In the genomic region with DNA sequence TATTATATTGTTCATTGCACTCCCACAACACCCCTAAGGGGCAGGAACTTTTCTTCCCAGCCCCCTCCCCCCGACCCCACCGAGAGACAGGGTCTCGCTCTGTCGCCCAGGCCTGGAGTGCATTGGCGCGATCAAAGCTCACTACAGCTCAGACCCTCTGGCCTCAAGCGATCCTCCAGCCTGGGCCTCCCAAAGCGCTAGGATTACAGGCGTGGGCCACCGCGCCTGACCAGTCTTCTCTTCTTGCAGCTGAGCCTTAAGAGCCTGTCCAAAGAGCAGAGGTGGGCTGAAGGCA, we compare ENCODE assay signal across 1 cellular context.
TF ChIP-seq lines count a peak whose summit lies in the region.

No MANE protein-coding gene starts in this region.

TF ChIP-seq in HepG2, 621 proteins besides CTCF, POLR2A, EP300 and RAD21 (continues in another document):
- TF ChIP-seq RARG (CRISPR knock-in tag; IDR thresholded peaks at IDR 0.05; ENCODE audit: low read depth) (no peak), ZNF343 (CRISPR knock-in tag; IDR thresholded peaks at IDR 0.05) (no peak), FOSL1 (CRISPR knock-in tag; IDR thresholded peaks at IDR 0.05; ENCODE audit: borderline replicate concordance) (no peak), POLR2AphosphoS5 (IDR thresholded peaks at IDR 0.05; ENCODE audit: low read depth, low read length) (peak; percentile 72), ZNF749 (CRISPR knock-in tag; IDR thresholded peaks at IDR 0.05; ENCODE audit: borderline replicate concordance) (no peak), ESRRA (CRISPR knock-in tag; IDR thresholded peaks at IDR 0.05; ENCODE audit: low read depth) (no peak), NCOA5 (CRISPR knock-in tag; IDR thresholded peaks at IDR 0.05) (no peak), U2AF2 (IDR thresholded peaks at IDR 0.05; ENCODE audit: low read depth, low read length) (no peak), HOXA3 (CRISPR knock-in tag; IDR thresholded peaks at IDR 0.05) (peak; percentile 10; the same call in 1 of the 2 replicates), ZFX (CRISPR knock-in tag; IDR thresholded peaks at IDR 0.05; ENCODE audit: low read depth) (peak; percentile 82), POLR2G (IDR thresholded peaks at IDR 0.05; ENCODE audit: low read depth, low read length) (peak; percentile 61), PHF8 (CRISPR knock-in tag; IDR thresholded peaks at IDR 0.05) (peak; percentile 67), ZNF354B (CRISPR knock-in tag; IDR thresholded peaks at IDR 0.05) (0 out of 2 replicates have a peak, but pooled peaks have one; percentile 9), NFKBIZ (CRISPR knock-in tag; IDR thresholded peaks at IDR 0.05) (no peak), RFX5 (IDR thresholded peaks at IDR 0.05; ENCODE audit: low read depth, low read length) (no peak), ZBTB7A (CRISPR knock-in tag; IDR thresholded peaks at IDR 0.05) (no peak), PLRG1 (conservative IDR thresholded peaks at IDR 0.05) (no peak), RAD51 (IDR thresholded peaks at IDR 0.05; ENCODE audit: borderline replicate concordance) (no peak), HNF4G (IDR thresholded peaks at IDR 0.05; ENCODE audit: borderline replicate concordance, low read depth, low read length) (no peak), HNF4G (CRISPR knock-in tag; IDR thresholded peaks at IDR 0.05; ENCODE audit: borderline replicate concordance, low read depth) (no peak), SAFB2 (CRISPR knock-in tag; IDR thresholded peaks at IDR 0.05; ENCODE audit: borderline replicate concordance, low read depth) (no peak)
- TF ChIP-seq, protein P1, sequence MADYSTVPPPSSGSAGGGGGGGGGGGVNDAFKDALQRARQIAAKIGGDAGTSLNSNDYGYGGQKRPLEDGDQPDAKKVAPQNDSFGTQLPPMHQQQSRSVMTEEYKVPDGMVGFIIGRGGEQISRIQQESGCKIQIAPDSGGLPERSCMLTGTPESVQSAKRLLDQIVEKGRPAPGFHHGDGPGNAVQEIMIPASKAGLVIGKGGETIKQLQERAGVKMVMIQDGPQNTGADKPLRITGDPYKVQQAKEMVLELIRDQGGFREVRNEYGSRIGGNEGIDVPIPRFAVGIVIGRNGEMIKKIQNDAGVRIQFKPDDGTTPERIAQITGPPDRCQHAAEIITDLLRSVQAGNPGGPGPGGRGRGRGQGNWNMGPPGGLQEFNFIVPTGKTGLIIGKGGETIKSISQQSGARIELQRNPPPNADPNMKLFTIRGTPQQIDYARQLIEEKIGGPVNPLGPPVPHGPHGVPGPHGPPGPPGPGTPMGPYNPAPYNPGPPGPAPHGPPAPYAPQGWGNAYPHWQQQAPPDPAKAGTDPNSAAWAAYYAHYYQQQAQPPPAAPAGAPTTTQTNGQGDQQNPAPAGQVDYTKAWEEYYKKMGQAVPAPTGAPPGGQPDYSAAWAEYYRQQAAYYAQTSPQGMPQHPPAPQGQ (CRISPR knock-in tag; IDR thresholded peaks at IDR 0.05; ENCODE audit: borderline replicate concordance): no peak
- TF ChIP-seq, protein P2, sequence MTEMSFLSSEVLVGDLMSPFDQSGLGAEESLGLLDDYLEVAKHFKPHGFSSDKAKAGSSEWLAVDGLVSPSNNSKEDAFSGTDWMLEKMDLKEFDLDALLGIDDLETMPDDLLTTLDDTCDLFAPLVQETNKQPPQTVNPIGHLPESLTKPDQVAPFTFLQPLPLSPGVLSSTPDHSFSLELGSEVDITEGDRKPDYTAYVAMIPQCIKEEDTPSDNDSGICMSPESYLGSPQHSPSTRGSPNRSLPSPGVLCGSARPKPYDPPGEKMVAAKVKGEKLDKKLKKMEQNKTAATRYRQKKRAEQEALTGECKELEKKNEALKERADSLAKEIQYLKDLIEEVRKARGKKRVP (CRISPR knock-in tag; IDR thresholded peaks at IDR 0.05): no peak
- TF ChIP-seq, protein P3, sequence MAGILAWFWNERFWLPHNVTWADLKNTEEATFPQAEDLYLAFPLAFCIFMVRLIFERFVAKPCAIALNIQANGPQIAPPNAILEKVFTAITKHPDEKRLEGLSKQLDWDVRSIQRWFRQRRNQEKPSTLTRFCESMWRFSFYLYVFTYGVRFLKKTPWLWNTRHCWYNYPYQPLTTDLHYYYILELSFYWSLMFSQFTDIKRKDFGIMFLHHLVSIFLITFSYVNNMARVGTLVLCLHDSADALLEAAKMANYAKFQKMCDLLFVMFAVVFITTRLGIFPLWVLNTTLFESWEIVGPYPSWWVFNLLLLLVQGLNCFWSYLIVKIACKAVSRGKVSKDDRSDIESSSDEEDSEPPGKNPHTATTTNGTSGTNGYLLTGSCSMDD (CRISPR knock-in tag; IDR thresholded peaks at IDR 0.05): no peak
- TF ChIP-seq, protein P4, sequence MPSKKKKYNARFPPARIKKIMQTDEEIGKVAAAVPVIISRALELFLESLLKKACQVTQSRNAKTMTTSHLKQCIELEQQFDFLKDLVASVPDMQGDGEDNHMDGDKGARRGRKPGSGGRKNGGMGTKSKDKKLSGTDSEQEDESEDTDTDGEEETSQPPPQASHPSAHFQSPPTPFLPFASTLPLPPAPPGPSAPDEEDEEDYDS (CRISPR knock-in tag; IDR thresholded peaks at IDR 0.05): peak; percentile 39; the same call in 1 of the 2 replicates
- TF ChIP-seq, protein P5, sequence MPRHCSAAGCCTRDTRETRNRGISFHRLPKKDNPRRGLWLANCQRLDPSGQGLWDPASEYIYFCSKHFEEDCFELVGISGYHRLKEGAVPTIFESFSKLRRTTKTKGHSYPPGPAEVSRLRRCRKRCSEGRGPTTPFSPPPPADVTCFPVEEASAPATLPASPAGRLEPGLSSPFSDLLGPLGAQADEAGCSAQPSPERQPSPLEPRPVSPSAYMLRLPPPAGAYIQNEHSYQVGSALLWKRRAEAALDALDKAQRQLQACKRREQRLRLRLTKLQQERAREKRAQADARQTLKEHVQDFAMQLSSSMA (CRISPR knock-in tag; IDR thresholded peaks at IDR 0.05): no peak
- TF ChIP-seq, protein P6, sequence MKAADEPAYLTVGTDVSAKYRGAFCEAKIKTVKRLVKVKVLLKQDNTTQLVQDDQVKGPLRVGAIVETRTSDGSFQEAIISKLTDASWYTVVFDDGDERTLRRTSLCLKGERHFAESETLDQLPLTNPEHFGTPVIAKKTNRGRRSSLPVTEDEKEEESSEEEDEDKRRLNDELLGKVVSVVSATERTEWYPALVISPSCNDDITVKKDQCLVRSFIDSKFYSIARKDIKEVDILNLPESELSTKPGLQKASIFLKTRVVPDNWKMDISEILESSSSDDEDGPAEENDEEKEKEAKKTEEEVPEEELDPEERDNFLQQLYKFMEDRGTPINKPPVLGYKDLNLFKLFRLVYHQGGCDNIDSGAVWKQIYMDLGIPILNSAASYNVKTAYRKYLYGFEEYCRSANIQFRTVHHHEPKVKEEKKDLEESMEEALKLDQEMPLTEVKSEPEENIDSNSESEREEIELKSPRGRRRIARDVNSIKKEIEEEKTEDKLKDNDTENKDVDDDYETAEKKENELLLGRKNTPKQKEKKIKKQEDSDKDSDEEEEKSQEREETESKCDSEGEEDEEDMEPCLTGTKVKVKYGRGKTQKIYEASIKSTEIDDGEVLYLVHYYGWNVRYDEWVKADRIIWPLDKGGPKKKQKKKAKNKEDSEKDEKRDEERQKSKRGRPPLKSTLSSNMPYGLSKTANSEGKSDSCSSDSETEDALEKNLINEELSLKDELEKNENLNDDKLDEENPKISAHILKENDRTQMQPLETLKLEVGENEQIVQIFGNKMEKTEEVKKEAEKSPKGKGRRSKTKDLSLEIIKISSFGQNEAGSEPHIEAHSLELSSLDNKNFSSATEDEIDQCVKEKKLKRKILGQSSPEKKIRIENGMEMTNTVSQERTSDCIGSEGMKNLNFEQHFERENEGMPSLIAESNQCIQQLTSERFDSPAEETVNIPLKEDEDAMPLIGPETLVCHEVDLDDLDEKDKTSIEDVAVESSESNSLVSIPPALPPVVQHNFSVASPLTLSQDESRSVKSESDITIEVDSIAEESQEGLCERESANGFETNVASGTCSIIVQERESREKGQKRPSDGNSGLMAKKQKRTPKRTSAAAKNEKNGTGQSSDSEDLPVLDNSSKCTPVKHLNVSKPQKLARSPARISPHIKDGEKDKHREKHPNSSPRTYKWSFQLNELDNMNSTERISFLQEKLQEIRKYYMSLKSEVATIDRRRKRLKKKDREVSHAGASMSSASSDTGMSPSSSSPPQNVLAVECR (CRISPR knock-in tag; IDR thresholded peaks at IDR 0.05; ENCODE audit: borderline replicate concordance): no peak
- TF ChIP-seq, protein P7, sequence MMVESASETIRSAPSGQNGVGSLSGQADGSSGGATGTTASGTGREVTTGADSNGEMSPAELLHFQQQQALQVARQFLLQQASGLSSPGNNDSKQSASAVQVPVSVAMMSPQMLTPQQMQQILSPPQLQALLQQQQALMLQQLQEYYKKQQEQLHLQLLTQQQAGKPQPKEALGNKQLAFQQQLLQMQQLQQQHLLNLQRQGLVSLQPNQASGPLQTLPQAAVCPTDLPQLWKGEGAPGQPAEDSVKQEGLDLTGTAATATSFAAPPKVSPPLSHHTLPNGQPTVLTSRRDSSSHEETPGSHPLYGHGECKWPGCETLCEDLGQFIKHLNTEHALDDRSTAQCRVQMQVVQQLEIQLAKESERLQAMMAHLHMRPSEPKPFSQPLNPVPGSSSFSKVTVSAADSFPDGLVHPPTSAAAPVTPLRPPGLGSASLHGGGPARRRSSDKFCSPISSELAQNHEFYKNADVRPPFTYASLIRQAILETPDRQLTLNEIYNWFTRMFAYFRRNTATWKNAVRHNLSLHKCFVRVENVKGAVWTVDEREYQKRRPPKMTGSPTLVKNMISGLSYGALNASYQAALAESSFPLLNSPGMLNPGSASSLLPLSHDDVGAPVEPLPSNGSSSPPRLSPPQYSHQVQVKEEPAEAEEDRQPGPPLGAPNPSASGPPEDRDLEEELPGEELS (CRISPR knock-in tag; IDR thresholded peaks at IDR 0.05): no peak
- TF ChIP-seq, protein P8, sequence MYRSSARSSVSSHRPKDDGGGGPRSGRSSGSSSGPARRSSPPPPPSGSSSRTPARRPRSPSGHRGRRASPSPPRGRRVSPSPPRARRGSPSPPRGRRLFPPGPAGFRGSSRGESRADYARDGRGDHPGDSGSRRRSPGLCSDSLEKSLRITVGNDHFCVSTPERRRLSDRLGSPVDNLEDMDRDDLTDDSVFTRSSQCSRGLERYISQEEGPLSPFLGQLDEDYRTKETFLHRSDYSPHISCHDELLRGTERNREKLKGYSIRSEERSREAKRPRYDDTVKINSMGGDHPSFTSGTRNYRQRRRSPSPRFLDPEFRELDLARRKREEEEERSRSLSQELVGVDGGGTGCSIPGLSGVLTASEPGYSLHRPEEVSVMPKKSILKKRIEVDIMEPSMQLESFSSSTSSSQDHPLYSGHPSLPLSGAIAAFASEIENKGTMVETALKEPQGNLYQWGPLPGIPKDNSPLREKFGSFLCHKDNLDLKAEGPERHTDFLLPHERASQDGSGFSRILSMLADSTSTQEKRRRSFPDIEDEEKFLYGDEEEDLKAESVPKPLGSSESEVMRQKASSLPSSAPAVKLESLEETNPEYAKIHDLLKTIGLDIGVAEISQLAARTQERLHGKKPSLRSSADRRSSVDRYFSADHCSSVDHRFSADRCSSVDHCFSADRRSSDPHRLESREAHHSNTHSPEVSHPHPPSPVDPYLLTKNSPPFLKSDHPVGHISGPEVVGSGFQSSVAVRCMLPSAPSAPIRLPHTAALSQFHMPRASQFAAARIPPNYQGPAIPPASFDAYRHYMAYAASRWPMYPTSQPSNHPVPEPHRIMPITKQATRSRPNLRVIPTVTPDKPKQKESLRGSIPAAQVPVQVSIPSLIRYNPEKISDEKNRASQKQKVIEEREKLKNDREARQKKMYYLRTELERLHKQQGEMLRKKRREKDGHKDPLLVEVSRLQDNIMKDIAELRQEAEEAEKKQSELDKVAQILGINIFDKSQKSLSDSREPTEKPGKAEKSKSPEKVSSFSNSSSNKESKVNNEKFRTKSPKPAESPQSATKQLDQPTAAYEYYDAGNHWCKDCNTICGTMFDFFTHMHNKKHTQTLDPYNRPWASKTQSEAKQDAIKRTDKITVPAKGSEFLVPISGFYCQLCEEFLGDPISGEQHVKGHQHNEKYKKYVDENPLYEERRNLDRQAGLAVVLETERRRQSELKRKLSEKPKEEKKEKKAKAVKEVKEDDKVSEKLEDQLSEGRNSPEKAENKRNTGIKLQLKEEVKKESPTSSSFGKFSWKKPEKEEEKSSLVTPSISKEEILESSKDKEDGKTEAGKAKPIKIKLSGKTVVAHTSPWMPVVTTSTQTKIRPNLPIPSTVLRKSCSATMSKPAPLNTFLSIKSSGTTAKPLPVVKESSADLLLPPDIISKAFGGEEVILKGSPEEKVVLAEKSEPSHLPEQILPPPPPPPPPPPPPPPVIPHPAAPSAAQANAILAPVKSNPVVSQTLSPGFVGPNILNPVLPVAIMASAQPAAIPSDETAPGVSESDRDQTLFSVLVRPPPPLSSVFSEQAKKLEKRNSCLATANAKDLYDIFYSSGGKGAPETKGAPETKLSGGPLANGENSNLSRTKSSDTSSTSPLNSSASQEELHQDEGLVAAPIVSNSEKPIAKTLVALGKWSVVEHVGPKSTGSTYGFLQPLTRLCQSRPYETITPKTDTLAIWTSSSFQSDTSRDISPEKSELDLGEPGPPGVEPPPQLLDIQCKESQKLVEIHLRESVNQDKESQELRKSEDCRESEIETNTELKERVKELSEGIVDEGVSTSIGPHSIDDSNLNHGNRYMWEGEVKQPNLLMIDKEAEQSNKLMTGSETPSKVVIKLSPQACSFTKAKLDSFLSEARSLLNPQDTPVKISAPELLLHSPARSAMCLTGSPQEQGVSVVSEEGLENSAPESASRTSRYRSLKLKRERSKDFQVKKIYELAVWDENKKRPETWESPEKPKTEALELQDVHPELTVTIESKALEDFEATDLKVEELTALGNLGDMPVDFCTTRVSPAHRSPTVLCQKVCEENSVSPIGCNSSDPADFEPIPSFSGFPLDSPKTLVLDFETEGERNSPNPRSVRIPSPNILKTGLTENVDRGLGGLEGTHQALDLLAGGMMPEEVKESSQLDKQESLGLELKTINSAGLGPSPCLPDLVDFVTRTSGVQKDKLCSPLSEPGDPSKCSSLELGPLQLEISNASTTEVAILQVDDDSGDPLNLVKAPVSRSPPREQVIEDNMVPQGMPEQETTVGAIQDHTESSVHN (CRISPR knock-in tag; IDR thresholded peaks at IDR 0.05): no peak
- TF ChIP-seq, protein P9, sequence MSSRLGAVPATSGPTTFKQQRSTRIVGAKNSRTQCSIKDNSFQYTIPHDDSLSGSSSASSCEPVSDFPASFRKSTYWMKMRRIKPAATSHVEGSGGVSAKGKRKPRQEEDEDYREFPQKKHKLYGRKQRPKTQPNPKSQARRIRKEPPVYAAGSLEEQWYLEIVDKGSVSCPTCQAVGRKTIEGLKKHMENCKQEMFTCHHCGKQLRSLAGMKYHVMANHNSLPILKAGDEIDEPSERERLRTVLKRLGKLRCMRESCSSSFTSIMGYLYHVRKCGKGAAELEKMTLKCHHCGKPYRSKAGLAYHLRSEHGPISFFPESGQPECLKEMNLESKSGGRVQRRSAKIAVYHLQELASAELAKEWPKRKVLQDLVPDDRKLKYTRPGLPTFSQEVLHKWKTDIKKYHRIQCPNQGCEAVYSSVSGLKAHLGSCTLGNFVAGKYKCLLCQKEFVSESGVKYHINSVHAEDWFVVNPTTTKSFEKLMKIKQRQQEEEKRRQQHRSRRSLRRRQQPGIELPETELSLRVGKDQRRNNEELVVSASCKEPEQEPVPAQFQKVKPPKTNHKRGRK (CRISPR knock-in tag; IDR thresholded peaks at IDR 0.05): no peak
